Comparison of ENCODE assay signal across 1 cellular context in the genomic region with DNA sequence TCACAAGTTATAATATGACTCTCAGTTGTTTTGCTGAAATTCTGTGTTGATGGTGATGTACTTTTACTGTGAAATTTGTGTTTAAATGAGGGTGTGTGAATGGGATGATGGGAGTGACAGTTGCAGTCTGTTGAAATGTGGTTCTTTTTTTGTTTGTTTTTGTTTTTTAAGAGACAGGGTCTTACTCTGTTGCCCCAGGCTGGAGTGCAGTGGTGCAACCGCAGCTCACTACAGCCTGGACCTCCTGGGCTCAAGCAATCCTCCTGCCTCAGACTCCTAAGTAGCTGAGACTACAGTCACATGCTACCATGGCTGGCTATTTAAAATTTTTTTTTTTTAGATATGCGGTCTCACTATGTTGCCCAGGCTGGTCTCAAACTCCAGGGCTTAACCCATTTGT.
A peak's percentile ranks its signal among the peaks of the same experiment; 100 is the strongest.
TF ChIP-seq lines count a peak whose summit lies in the region.

No MANE protein-coding gene starts in this region.

TF ChIP-seq in HEK293, 187 proteins besides CTCF, POLR2A, EP300 and RAD21 (continued from another document):
- TF ChIP-seq ZBTB44 (tag by site-specific recombination; IDR thresholded peaks at IDR 0.05) (0 out of 2 replicates have a peak, but pooled peaks have one; percentile 14), ZNF510 (tag by site-specific recombination; IDR thresholded peaks at IDR 0.05; ENCODE audit: insufficient replicate concordance) (no peak), PRDM6 (tag by site-specific recombination; IDR thresholded peaks at IDR 0.05) (peak; percentile 10; the same call in 1 of the 2 replicates), GLIS1 (tag by site-specific recombination; IDR thresholded peaks at IDR 0.05) (peak; percentile 61), ZNF121 (tag by site-specific recombination; IDR thresholded peaks at IDR 0.05) (peak; percentile 96)
